ENCODE assay signal across 8 cellular contexts in the genomic region with DNA sequence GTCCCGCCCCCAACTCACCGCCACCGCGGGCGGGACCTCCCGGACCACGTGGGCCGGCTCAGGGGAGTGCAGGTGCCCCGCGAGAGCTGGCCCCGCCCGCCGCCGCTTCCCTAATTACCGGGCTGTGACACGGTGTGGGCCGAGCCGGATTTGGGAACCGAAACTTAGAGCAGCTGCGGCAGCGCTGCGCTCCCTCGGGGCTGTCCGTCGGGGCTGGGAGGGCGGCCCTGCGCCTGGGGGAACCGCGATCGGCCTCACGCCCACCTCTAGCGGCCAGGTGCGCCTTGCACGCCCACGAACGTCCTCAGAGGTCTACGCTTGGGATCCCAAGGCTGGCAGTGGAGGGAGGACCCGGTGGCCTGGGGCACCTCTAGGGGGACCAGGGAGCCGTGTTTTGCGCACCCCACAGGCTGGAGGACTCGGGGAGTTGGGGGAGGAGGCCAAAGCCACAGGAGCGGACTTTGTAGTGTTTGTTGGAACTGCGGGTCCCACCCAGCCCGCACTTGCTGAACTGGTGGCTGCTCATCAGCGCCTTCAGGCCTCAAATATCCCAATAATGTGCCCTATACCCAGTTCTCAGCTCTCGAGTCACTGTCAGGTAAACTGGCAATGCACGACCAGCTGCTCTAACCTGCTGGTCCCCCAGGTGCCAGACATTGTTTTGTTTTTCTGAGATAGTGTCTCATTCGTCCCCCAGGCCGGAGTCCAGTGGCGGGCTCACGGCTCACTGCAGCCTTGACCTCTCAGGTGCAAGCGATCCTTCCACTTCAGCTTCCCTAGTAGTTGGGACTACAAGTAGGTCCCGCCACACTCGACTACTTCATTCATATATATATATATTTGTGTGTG. TPM values are rescaled to one million over a fixed set of nuclear protein-coding genes. Genes with fewer than 3 reads are reported as not detected.
A peak's percentile ranks its signal among the peaks of the same experiment; 100 is the strongest.
DNase-seq lines count a peak whose midpoint lies in the region; ATAC-seq and TF ChIP-seq lines count a peak whose summit lies in the region.

No MANE protein-coding gene starts in this region.

- peaks cover 63% of the 10 kb centered on the region for H3K4me1 Mint-ChIP-seq in activated naive CD4-positive, alpha-beta T cell treated with anti-CD3 and anti-CD28 coated beads, Interleukin-2, amount 50 U/mL, for 24 hours

- H3K36me3 Mint-ChIP-seq in activated naive CD4-positive, alpha-beta T cell treated with anti-CD3 and anti-CD28 coated beads, Interleukin-2, amount 50 U/mL, for 24 hours: peaks cover 4% of the 10 kb centered on the region

- no peaks in the 10 kb centered on the region for H3K27me3 Mint-ChIP-seq in activated naive CD4-positive, alpha-beta T cell treated with anti-CD3 and anti-CD28 coated beads, Interleukin-2, amount 50 U/mL, for 24 hours

- H3K36me3 ChIP-seq in SJCRH30 (no peaks in the 10 kb centered on the region; the same call in none of the 2 replicates), gastrocnemius medialis (no peaks in the 10 kb centered on the region)

- H3K9me3 ChIP-seq in SJCRH30 (replicated peaks) (no peaks in the 10 kb centered on the region), right cardiac atrium (ENCODE audit: control insufficient read depth, low read length) (no peaks in the 10 kb centered on the region), gastrocnemius medialis (no peaks in the 10 kb centered on the region)

- TF ChIP-seq CTCF in gastrocnemius medialis (IDR thresholded peaks at IDR 0.05 in 4 of 5, conservative IDR thresholded peaks at IDR 0.05 in 1 of 5): peak in 1 of 5 experiments; percentile 26

- 19% methylated on average over 54 of the region's 54 CpGs for WGBS in right cardiac atrium

- no peaks in the 10 kb centered on the region for H3K9me3 Mint-ChIP-seq in activated naive CD4-positive, alpha-beta T cell treated with anti-CD3 and anti-CD28 coated beads, Interleukin-2, amount 50 U/mL, for 24 hours

- intact Hi-C loops in right cardiac atrium (cut with DNase I) (no loop called here), gastrocnemius medialis (cut with DNase I; ENCODE audit: low total_unique reads) (loop anchor here (1.0 kb wide), 2 partner anchors 22 to 112 kb away; a partner anchor contains a TSS)

- H3K27me3 ChIP-seq in SJCRH30: no peaks in the 10 kb centered on the region
- H3K27me3 ChIP-seq in right cardiac atrium (ENCODE audit: control insufficient read depth, insufficient read depth): no peaks in the 10 kb centered on the region
- H3K27me3 ChIP-seq in gastrocnemius medialis: no peaks in the 10 kb centered on the region

- H3K4me1 ChIP-seq in SJCRH30 (peaks cover 9% of the 10 kb centered on the region), right cardiac atrium (ENCODE audit: control insufficient read depth, insufficient read depth, low read length) (peaks cover 30% of the 10 kb centered on the region), gastrocnemius medialis (peaks cover 47 to 65% of the 10 kb centered on the region in 2 donors)

- peak overlapping the region; percentile 84 for H3K4me3 Mint-ChIP-seq in activated naive CD4-positive, alpha-beta T cell treated with anti-CD3 and anti-CD28 coated beads, Interleukin-2, amount 50 U/mL, for 24 hours

- in situ Hi-C loops in gastrocnemius medialis (cut with MboI; ENCODE audit: low sequenced_read_pairs in 4 of 4): no loop called here

- peak overlapping the region; percentile 97 for H3K4me3 ChIP-seq in SJCRH30
- peak overlapping the region; percentile 87 for H3K4me3 ChIP-seq in right cardiac atrium (ENCODE audit: low read length)
- peak overlapping the region; percentile 56 to 95 (median 86) for H3K4me3 ChIP-seq in gastrocnemius medialis

- DNase-seq in DMS53 treated with DMSO at 0.1 percent for 48 hours (lab: John Stamatoyannopoulos, UW; ENCODE audit: unreplicated experiment) (peak; percentile 65), HUDEP-2 (lab: John Stamatoyannopoulos, UW; ENCODE audit: unreplicated experiment in 76 of 76) (peak in 62 of 76 experiments; percentile 8 to 75 (median 48)), SJCRH30 (peak; percentile 56 to 63), right cardiac atrium (peak; percentile 74 to 90 (median 90)), gastrocnemius medialis (peak in 1 of 2 donors; percentile 61), SHP77 treated with DMSO at 0.1 percent for 48 hours (lab: John Stamatoyannopoulos, UW) (no peak)

- H3K27ac ChIP-seq in SJCRH30 (peak overlapping the region; percentile 60), right cardiac atrium (ENCODE audit: low read length) (no peak overlapping the region), gastrocnemius medialis (peak overlapping the region; percentile 59 to 99 (median 94))

- TF ChIP-seq POLR2A in gastrocnemius medialis (IDR thresholded peaks at IDR 0.05): no peak

- ATAC-seq in GM21360 (IDR thresholded peaks at IDR 0.05; ENCODE audit: unreplicated experiment): peak; percentile 64
- peak; percentile 13 to 22 for ATAC-seq in right cardiac atrium
- peak; percentile 27 to 39 for ATAC-seq in gastrocnemius medialis

- peak overlapping the region; percentile 92 for H3K27ac Mint-ChIP-seq in activated naive CD4-positive, alpha-beta T cell treated with anti-CD3 and anti-CD28 coated beads, Interleukin-2, amount 50 U/mL, for 24 hours

RNA-seq across cellular contexts. Expression of a gene that starts 0.8 kb away (rescaled TPM):
- 65.2 and 74.6 TPM in 2 replicates for total RNA-seq in SJCRH30 (2014; rRNA removed; shearing (Covaris generic))
- 10 to 100 TPM; 31.8 to 42.8 (median 38.2) TPM for total RNA-seq in right cardiac atrium
- 25.5 TPM for polyA plus RNA-seq in right cardiac atrium
- total RNA-seq in gastrocnemius medialis: 10 to 100 TPM; 20.1 to 33.1 (median 32.5) TPM

RNA-seq across cellular contexts. Expression of a gene that starts 54.9 kb away (rescaled TPM):
- 20.1 and 29.4 TPM in 2 replicates for total RNA-seq in SJCRH30 (2014; rRNA removed; shearing (Covaris generic))
- 10 to 100 TPM; 16.9 to 25.4 (median 21.8) TPM for total RNA-seq in right cardiac atrium
- polyA plus RNA-seq in right cardiac atrium: 21.6 TPM
- 10 to 100 TPM in 3 of 4 donors, 1 to 10 TPM in 1; 9.0 to 14.6 (median 11.6) TPM for total RNA-seq in gastrocnemius medialis
